Comparison of ENCODE assay signal across 17 cellular contexts in genomic region chrX:1072637-1073377, GRCh38.
A peak's percentile ranks its signal among the peaks of the same experiment; 100 is the strongest.
DNase-seq lines count a peak whose midpoint lies in the region; ATAC-seq and TF ChIP-seq lines count a peak whose summit lies in the region.
"Had no signal": no experiment of that assay in that cellular context is flagged by ENCODE, and none has a peak within 500 bp of the region (broad histone marks: within the 10 kb centered on the region; RNA-seq: fewer than 3 reads in every experiment).

No MANE protein-coding gene starts in this region.

- H3K27me3 Mint-ChIP-seq in activated CD8-positive, alpha-beta T cell treated with anti-CD3 and anti-CD28 coated beads for 36 hours = no peaks in the 10 kb centered on the region
- H3K27me3 Mint-ChIP-seq in neural crest cell (ENCODE audit: low read depth) = peaks cover 21% of the 10 kb centered on the region

- H3K27me3 ChIP-seq in hepatocyte = no peaks in the 10 kb centered on the region
- H3K27me3 ChIP-seq: pancreas had no signal

- no peak overlapping the region for H3K4me3 Mint-ChIP-seq in activated CD8-positive, alpha-beta T cell treated with anti-CD3 and anti-CD28 coated beads for 36 hours
- H3K4me3 Mint-ChIP-seq in neural crest cell = no peak overlapping the region
- H3K4me3 Mint-ChIP-seq: CD4-positive, alpha-beta memory T cell; stimulated activated memory B cell treated with anti-CD40 and anti-IgM and Interleukin-4, amounts not matched to agents 10 μg/mL and 1 μg/mL and 100 μg/mL, for 72 hours had no signal

- no peaks in the 10 kb centered on the region for H3K9me3 ChIP-seq in hepatocyte (ENCODE audit: low read depth)
- H3K9me3 ChIP-seq: pancreas had no signal

- POLR2A ChIA-PET in HEK293T (lab: Yijun Ruan, JAX) = no interaction called here
- POLR2A ChIA-PET in activated CD8-positive, alpha-beta T cell treated with anti-CD3 and anti-CD28 coated beads for 36 hours (lab: Charles Lee) = no interaction called here

- intact Hi-C loops in activated CD8-positive, alpha-beta T cell treated with anti-CD3 and anti-CD28 coated beads for 36 hours (cut with micrococcal nuclease) = no loop called here

- peak; percentile 8 to 15 for DNase-seq in NOMO-1 (lab: John Stamatoyannopoulos, UW; ENCODE audit: unreplicated experiment in 2 of 2)
- no peak for DNase-seq in NOMO-1 treated with dmso at 0.1 percent for 144 hours (lab: John Stamatoyannopoulos, UW; ENCODE audit: unreplicated experiment)
- peak; percentile 64 for DNase-seq in HEK293T (ENCODE audit: extremely low spot score)
- peak; percentile 12 for DNase-seq in activated CD8-positive, alpha-beta T cell treated with anti-CD3 and anti-CD28 coated beads for 36 hours
- DNase-seq in neural crest cell (ENCODE audit: low read depth, low spot score) = peak; percentile 6
- no peak for DNase-seq in foreskin fibroblast
- DNase-seq in hepatocyte (ENCODE audit: low spot score) = no peak
- DNase-seq in hippocampal formation (lab: John Stamatoyannopoulos, UW) = no peak
- DNase-seq: ACHN; CD4-positive, alpha-beta memory T cell; hypothalamus; NCI-H1436 treated with DMSO at 0.1 percent for 48 hours; pancreas; PC-3; SW 1271 had no signal

- ATAC-seq in activated CD8-positive, alpha-beta T cell treated with anti-CD3 and anti-CD28 coated beads for 36 hours = peak; percentile 30
- ATAC-seq: left lobe of liver; pancreas; PC-3; stimulated activated memory B cell treated with anti-CD40 and anti-IgM and Interleukin-4, amounts not matched to agents 10 μg/mL and 1 μg/mL and 100 μg/mL, for 72 hours had no signal

- H4K20me1 ChIP-seq in hepatocyte (ENCODE audit: insufficient read depth, poor library complexity, severe bottlenecking) = no peaks in the 10 kb centered on the region

- H3K4me1 ChIP-seq in hepatocyte (ENCODE audit: insufficient read depth) = no peaks in the 10 kb centered on the region
- H3K4me1 ChIP-seq: pancreas had no signal

- H3K9me2 ChIP-seq in hepatocyte (replicated peaks; ENCODE audit: insufficient read depth) = no peaks in the 10 kb centered on the region

- H3K36me3 ChIP-seq in hepatocyte (replicated peaks; ENCODE audit: insufficient read depth, low read depth) = no peaks in the 10 kb centered on the region
- H3K36me3 ChIP-seq: pancreas had no signal

- no peaks in the 10 kb centered on the region for H3K79me2 ChIP-seq in hepatocyte

- no peak for TF ChIP-seq CTCF in activated CD8-positive, alpha-beta T cell treated with anti-CD3 and anti-CD28 coated beads for 36 hours (IDR thresholded peaks at IDR 0.05)
- no peak for TF ChIP-seq CTCF in neural crest cell (conservative IDR thresholded peaks at IDR 0.05)
- TF ChIP-seq CTCF in foreskin fibroblast (IDR thresholded peaks at IDR 0.05; ENCODE audit: low read depth, low read length) = no peak
- no peak for TF ChIP-seq CTCF in hepatocyte (IDR thresholded peaks at IDR 0.05; ENCODE audit: poor library complexity)

- CTCF ChIA-PET in HEK293T (lab: Yijun Ruan, JAX) = no interaction called here
- CTCF ChIA-PET in activated CD8-positive, alpha-beta T cell treated with anti-CD3 and anti-CD28 coated beads for 36 hours (lab: Charles Lee) = no interaction called here

- no peak overlapping the region for H3K27ac ChIP-seq in hepatocyte
- H3K27ac ChIP-seq: pancreas had no signal

- no peaks in the 10 kb centered on the region for H3K36me3 Mint-ChIP-seq in activated CD8-positive, alpha-beta T cell treated with anti-CD3 and anti-CD28 coated beads for 36 hours (ENCODE audit: low read depth)
- no peaks in the 10 kb centered on the region for H3K36me3 Mint-ChIP-seq in neural crest cell (ENCODE audit: low read depth)

- H3K4me1 Mint-ChIP-seq in activated CD8-positive, alpha-beta T cell treated with anti-CD3 and anti-CD28 coated beads for 36 hours (ENCODE audit: low read depth) = peaks cover 3% of the 10 kb centered on the region
- H3K4me1 Mint-ChIP-seq in neural crest cell = peaks cover 11% of the 10 kb centered on the region
- H3K4me1 Mint-ChIP-seq: stimulated activated memory B cell treated with anti-CD40 and anti-IgM and Interleukin-4, amounts not matched to agents 10 μg/mL and 1 μg/mL and 100 μg/mL, for 72 hours had no signal

- WGBS in hepatocyte (ENCODE audit: low lambda C conversion rate, missing lambda C conversion rate) = 88% methylated on average over 24 of the region's 24 CpGs

- no peak overlapping the region for H3K4me3 ChIP-seq in foreskin fibroblast (ENCODE audit: low read depth in 1 of 2, low read length in 2 of 2)
- H3K4me3 ChIP-seq in hepatocyte = no peak overlapping the region
- H3K4me3 ChIP-seq: pancreas had no signal

- no peak overlapping the region for H2AFZ ChIP-seq in hepatocyte

- H3K27ac Mint-ChIP-seq in activated CD8-positive, alpha-beta T cell treated with anti-CD3 and anti-CD28 coated beads for 36 hours = no peak overlapping the region
- no peak overlapping the region for H3K27ac Mint-ChIP-seq in neural crest cell (ENCODE audit: unreplicated experiment)
- H3K27ac Mint-ChIP-seq: stimulated activated memory B cell treated with anti-CD40 and anti-IgM and Interleukin-4, amounts not matched to agents 10 μg/mL and 1 μg/mL and 100 μg/mL, for 72 hours had no signal

- H3K9me3 Mint-ChIP-seq in activated CD8-positive, alpha-beta T cell treated with anti-CD3 and anti-CD28 coated beads for 36 hours = peaks cover 16% of the 10 kb centered on the region
- H3K9me3 Mint-ChIP-seq in neural crest cell = peaks cover 2% of the 10 kb centered on the region

- no peak overlapping the region for H3K4me2 ChIP-seq in hepatocyte

TF ChIP-seq in HEK293T, 16 proteins besides CTCF, POLR2A, EP300 and RAD21:
- TF ChIP-seq L3MBTL2 (conservative IDR thresholded peaks at IDR 0.05) = no peak
- no peak for TF ChIP-seq NFRKB (IDR thresholded peaks at IDR 0.05)
- TF ChIP-seq BHLHE40 (IDR thresholded peaks at IDR 0.05; ENCODE audit: borderline replicate concordance) = no peak
- no peak for TF ChIP-seq TARDBP (IDR thresholded peaks at IDR 0.05)
- peak; percentile 87 for TF ChIP-seq ZNF384 (IDR thresholded peaks at IDR 0.05)
- no peak for TF ChIP-seq HDGF (IDR thresholded peaks at IDR 0.05; ENCODE audit: borderline replicate concordance)
- no peak for TF ChIP-seq ELF4 (IDR thresholded peaks at IDR 0.05)
- no peak for TF ChIP-seq CTBP1 (IDR thresholded peaks at IDR 0.05; ENCODE audit: borderline replicate concordance)
- TF ChIP-seq SP1 (IDR thresholded peaks at IDR 0.05) = no peak
- TF ChIP-seq PKNOX1 (IDR thresholded peaks at IDR 0.05) = peak; percentile 43
- TF ChIP-seq FOXK2 (IDR thresholded peaks at IDR 0.05) = no peak
- TF ChIP-seq FOXM1 (IDR thresholded peaks at IDR 0.05; ENCODE audit: borderline replicate concordance) = no peak
- TF ChIP-seq LEF1 (IDR thresholded peaks at IDR 0.05; ENCODE audit: borderline replicate concordance) = no peak
- no peak for TF ChIP-seq ARNT (IDR thresholded peaks at IDR 0.05)
- no peak for TF ChIP-seq SUZ12 (IDR thresholded peaks at IDR 0.05)

Comparison
In these comparisons a context has a peak if more than half of its experiments do, and no peak if none do; other contexts are left out.
1. DNase-seq: peak in NOMO-1 (2 of 2), HEK293T (single experiment), activated CD8-positive, alpha-beta T cell treated with anti-CD3 and anti-CD28 coated beads for 36 hours (single experiment) and neural crest cell (single experiment); none in NOMO-1 treated with dmso at 0.1 percent for 144 hours (single experiment), foreskin fibroblast (0 of 2), hepatocyte (single experiment) and hippocampal formation (0 of 2).